Comparison of ENCODE assay signal across 34 cellular contexts in genomic region chr15:88423331-88423730, GRCh38.
"Had no signal": no experiment of that assay in that cellular context is flagged by ENCODE, and none has a peak within 500 bp of the region (broad histone marks: within the 10 kb centered on the region; RNA-seq: fewer than 3 reads in every experiment).

No MANE protein-coding gene starts in this region.

- H3K4me2 ChIP-seq: KMS-11 had no signal

- H3K9me3 ChIP-seq: MG63 had no signal

- H3K36me3 ChIP-seq: MG63 had no signal

- H3K4me3 ChIP-seq: MG63 had no signal

- DNase-seq: Karpas-422, Kasumi-1, KG1, MG63, MM.1S, MV-4-11, NCI-H1048, NCI-H1092, NCI-H1092 treated with DMSO at 0.1 percent for 48 hours, NCI-H1105, NCI-H1105 treated with DMSO at 0.1 percent for 48 hours, NCI-H1417, NCI-H1417 treated with DMSO at 0.1 percent for 48 hours, NCI-H1436, NCI-H1436 treated with DMSO at 0.1 percent for 48 hours, NCI-H146, NCI-H1694, NCI-H1694 treated with DMSO at 0.1 percent for 48 hours, NCI-H187, NCI-H187 treated with DMSO at 0.1 percent for 48 hours, NCI-H1930, NCI-H2029, NCI-H2029 treated with DMSO at 0.1 percent for 48 hours, NCI-H2081 treated with DMSO at 0.1 percent for 48 hours, NCI-H2107, NCI-H2171, NCI-H2171 treated with DMSO at 0.1 percent for 48 hours, NCI-H2227 treated with DMSO at 0.1 percent for 48 hours, NCI-H226, NCI-H345, NCI-H446, NCI-H446 treated with DMSO at 0.1 percent for 48 hours, NCI-H510A had no signal

- H3K27ac ChIP-seq: KMS-11 had no signal
